12 cellular contexts compared by ENCODE assay signal in genomic region chr5:170141196-170141595, GRCh38. TPM values are rescaled to one million over a fixed set of nuclear protein-coding genes. Genes with fewer than 3 reads are reported as not detected.
"Had no signal": no experiment of that assay in that cellular context is flagged by ENCODE, and none has a peak within 500 bp of the region (broad histone marks: within the 10 kb centered on the region; RNA-seq: fewer than 3 reads in every experiment).

No MANE protein-coding gene starts in this region.

RNA-seq across cellular contexts. Expression of gene FOXI1, which starts 35.5 kb away (rescaled TPM):
- total RNA-seq: activated B cell treated with CpG ODN at 0.5 μM for 24 hours; activated CD4-positive, alpha-beta memory T cell treated with anti-CD3 and anti-CD28 coated beads for 36 hours; cerebellum; endothelial cell of umbilical vein; esophagus squamous epithelium; glomerular endothelial cell; lower lobe of right lung; mesothelial cell of epicardium; renal cortical epithelial cell; sigmoid colon; spleen; ureter had no signal
- polyA plus RNA-seq: endothelial cell of umbilical vein, spleen had no signal
